9 cellular contexts compared by ENCODE assay signal in the genomic region with DNA sequence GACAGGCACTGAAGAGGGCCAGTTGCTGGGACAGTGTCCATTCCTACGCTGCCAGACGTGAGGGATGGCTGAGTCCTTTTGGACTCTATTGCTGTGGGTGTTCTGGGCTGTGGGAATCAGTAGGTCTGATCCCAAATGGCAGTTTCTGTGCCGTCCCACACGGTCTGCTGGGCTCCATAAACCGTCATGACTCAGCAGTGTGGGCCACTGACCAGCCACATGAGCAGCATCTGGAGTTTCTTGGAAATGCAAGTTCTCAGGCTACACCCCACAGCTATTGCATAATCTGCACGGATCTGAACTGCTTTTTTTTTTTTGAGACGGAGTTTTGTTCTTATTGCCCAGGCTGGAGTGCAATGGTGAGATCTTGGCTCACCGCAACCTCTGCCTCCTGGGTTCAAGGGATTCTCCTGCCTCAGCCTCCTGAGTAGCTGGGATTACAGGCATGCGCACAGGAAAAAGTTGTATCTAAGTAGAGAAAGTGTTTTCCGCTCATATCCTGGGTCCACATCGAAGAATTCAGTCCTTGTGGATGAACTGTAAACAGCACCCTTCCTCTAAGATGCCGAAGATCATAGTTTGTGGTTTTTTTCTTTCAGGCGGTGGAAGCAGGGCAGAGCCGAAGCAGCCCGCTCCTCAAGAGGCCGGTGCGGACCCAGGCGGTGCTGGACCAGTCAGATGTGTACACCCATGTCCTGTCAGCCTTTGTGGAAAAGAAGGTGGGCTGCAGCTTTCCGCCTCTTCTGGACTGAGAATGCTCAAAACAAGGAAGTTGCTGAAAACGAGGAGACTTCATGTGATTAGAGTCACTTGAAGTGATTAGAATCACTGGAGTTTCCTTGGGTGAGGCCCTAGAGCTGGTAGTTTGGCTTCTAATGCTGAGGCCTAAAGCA. TPM values are rescaled to one million over a fixed set of nuclear protein-coding genes. Genes with fewer than 3 reads are reported as not detected.
DNase-seq lines count a peak whose midpoint lies in the region; ATAC-seq, FAIRE-seq and TF ChIP-seq lines count a peak whose summit lies in the region.
"Had no signal": no experiment of that assay in that cellular context is flagged by ENCODE, and none has a peak within 500 bp of the region (broad histone marks: within the 10 kb centered on the region; RNA-seq: fewer than 3 reads in every experiment).

No MANE protein-coding gene starts in this region.

- peaks cover 91 to 98% (median 96%) of the 10 kb centered on the region in 3 donors for H3K36me3 ChIP-seq in tibial artery
- peaks cover 44 to 55% of the 10 kb centered on the region in 2 donors for H3K36me3 ChIP-seq in kidney (ENCODE audit: control insufficient read depth in 1 of 2, insufficient read depth in 2 of 2, low read length in 2 of 2)

- TF ChIP-seq CTCF in tibial artery (IDR thresholded peaks at IDR 0.05) (no peak), kidney (IDR thresholded peaks at IDR 0.05; ENCODE audit: borderline replicate concordance, extremely low read depth, insufficient read depth) (no peak)

- FAIRE-seq in kidney (lab: Jason Lieb, UNC) = no peak

- peaks cover 7 to 32% of the 10 kb centered on the region in 2 donors for H3K36me3 Mint-ChIP-seq in activated T-cell treated with anti-CD3 and anti-CD28 coated beads, Interleukin-2, amount 50 U/mL, for 72 hours (ENCODE audit: insufficient read depth in 2 of 2)
- H3K36me3 Mint-ChIP-seq in activated T-cell treated with anti-CD3 and anti-CD28 coated beads, Interleukin-2, amount 50 U/mL, for 4 hours (ENCODE audit: insufficient read depth) = peaks cover 37% of the 10 kb centered on the region
- peaks cover 61% of the 10 kb centered on the region for H3K36me3 Mint-ChIP-seq in activated naive CD8-positive, alpha-beta T cell treated with anti-CD3 and anti-CD28 coated beads, Interleukin-2, amount 50 U/mL, for 24 hours (ENCODE audit: low read depth)

- peak overlapping the region in 1 of 2 donors; percentile 24 for H3K27ac ChIP-seq in tibial artery
- no peak overlapping the region for H3K27ac ChIP-seq in kidney (ENCODE audit: low read depth in 2 of 2, low read length in 2 of 2)

- peaks cover 15% of the 10 kb centered on the region for H3K4me1 Mint-ChIP-seq in activated T-cell treated with anti-CD3 and anti-CD28 coated beads, Interleukin-2, amount 50 U/mL, for 72 hours (ENCODE audit: low read depth)
- peaks cover 10% of the 10 kb centered on the region for H3K4me1 Mint-ChIP-seq in activated T-cell treated with anti-CD3 and anti-CD28 coated beads, Interleukin-2, amount 50 U/mL, for 4 hours (ENCODE audit: low read depth)
- peaks cover 18% of the 10 kb centered on the region for H3K4me1 Mint-ChIP-seq in activated naive CD8-positive, alpha-beta T cell treated with anti-CD3 and anti-CD28 coated beads, Interleukin-2, amount 50 U/mL, for 24 hours

- H3K27me3 ChIP-seq in tibial artery = no peaks in the 10 kb centered on the region

- no peak for ATAC-seq in activated T-cell treated with anti-CD3 and anti-CD28 coated beads, Interleukin-2, amount 50 U/mL, for 72 hours (replicated peaks in 1 of 2)
- no peak for ATAC-seq in activated T-cell treated with anti-CD3 and anti-CD28 coated beads, Interleukin-2, amount 50 U/mL, for 4 hours
- ATAC-seq in activated naive CD8-positive, alpha-beta T cell treated with anti-CD3 and anti-CD28 coated beads, Interleukin-2, amount 50 U/mL, for 24 hours = no peak

- no peak for DNase-seq in activated T-cell treated with anti-CD3 and anti-CD28 coated beads, Interleukin-2, amount 50 U/mL, for 72 hours
- DNase-seq in activated T-cell treated with anti-CD3 and anti-CD28 coated beads, Interleukin-2, amount 50 U/mL, for 4 hours = no peak
- no peak for DNase-seq in activated naive CD8-positive, alpha-beta T cell treated with anti-CD3 and anti-CD28 coated beads, Interleukin-2, amount 50 U/mL, for 24 hours
- DNase-seq in iris pigment epithelial cell (ENCODE audit: low read depth) (peak; percentile 48), tibial artery (peak; percentile 53 to 73), NCI-H2107 (lab: John Stamatoyannopoulos, UW) (no peak), midbrain (lab: John Stamatoyannopoulos, UW) (no peak), kidney (no peak)
- DNase-seq: SIG-M5 had no signal

- H3K4me3 ChIP-seq in tibial artery = no peak overlapping the region
- H3K4me3 ChIP-seq in kidney (ENCODE audit: low read length in 2 of 2) = no peak overlapping the region

- no peaks in the 10 kb centered on the region for H3K4me1 ChIP-seq in tibial artery
- no peaks in the 10 kb centered on the region for H3K4me1 ChIP-seq in kidney (ENCODE audit: control insufficient read depth in 1 of 2, insufficient read depth in 1 of 2, low read depth in 1 of 2, low read length in 2 of 2)

- peak overlapping the region; percentile 71 for H3K27ac Mint-ChIP-seq in activated T-cell treated with anti-CD3 and anti-CD28 coated beads, Interleukin-2, amount 50 U/mL, for 72 hours
- peak overlapping the region; percentile 59 for H3K27ac Mint-ChIP-seq in activated naive CD8-positive, alpha-beta T cell treated with anti-CD3 and anti-CD28 coated beads, Interleukin-2, amount 50 U/mL, for 24 hours

- no peaks in the 10 kb centered on the region for H3K27me3 Mint-ChIP-seq in activated T-cell treated with anti-CD3 and anti-CD28 coated beads, Interleukin-2, amount 50 U/mL, for 72 hours (ENCODE audit: low read depth)
- H3K27me3 Mint-ChIP-seq in activated T-cell treated with anti-CD3 and anti-CD28 coated beads, Interleukin-2, amount 50 U/mL, for 4 hours (ENCODE audit: low read depth) = no peaks in the 10 kb centered on the region
- no peaks in the 10 kb centered on the region for H3K27me3 Mint-ChIP-seq in activated naive CD8-positive, alpha-beta T cell treated with anti-CD3 and anti-CD28 coated beads, Interleukin-2, amount 50 U/mL, for 24 hours

- H3K9me3 ChIP-seq in tibial artery = no peaks in the 10 kb centered on the region
- no peaks in the 10 kb centered on the region for H3K9me3 ChIP-seq in kidney (ENCODE audit: control insufficient read depth in 1 of 2, low read length in 2 of 2)

- intact Hi-C loops in tibial artery (cut with DNase I; ENCODE audit: low total_unique reads) = no loop called here
- intact Hi-C loops in kidney (cut with DNase I) = no loop called here

- H3K9ac ChIP-seq in kidney (ENCODE audit: low read length in 2 of 2) = no peak overlapping the region

- H3K4me3 Mint-ChIP-seq in activated T-cell treated with anti-CD3 and anti-CD28 coated beads, Interleukin-2, amount 50 U/mL, for 72 hours = no peak overlapping the region
- H3K4me3 Mint-ChIP-seq in activated T-cell treated with anti-CD3 and anti-CD28 coated beads, Interleukin-2, amount 50 U/mL, for 4 hours = no peak overlapping the region
- no peak overlapping the region for H3K4me3 Mint-ChIP-seq in activated naive CD8-positive, alpha-beta T cell treated with anti-CD3 and anti-CD28 coated beads, Interleukin-2, amount 50 U/mL, for 24 hours

- H3K9me3 Mint-ChIP-seq in activated T-cell treated with anti-CD3 and anti-CD28 coated beads, Interleukin-2, amount 50 U/mL, for 72 hours = no peaks in the 10 kb centered on the region
- no peaks in the 10 kb centered on the region for H3K9me3 Mint-ChIP-seq in activated T-cell treated with anti-CD3 and anti-CD28 coated beads, Interleukin-2, amount 50 U/mL, for 4 hours
- no peaks in the 10 kb centered on the region for H3K9me3 Mint-ChIP-seq in activated naive CD8-positive, alpha-beta T cell treated with anti-CD3 and anti-CD28 coated beads, Interleukin-2, amount 50 U/mL, for 24 hours

RNA-seq across cellular contexts. Expression of a gene that starts 25.5 kb away (rescaled TPM):
- 10 to 100 TPM; 46.8 to 52.3 TPM for total RNA-seq in activated T-cell treated with anti-CD3 and anti-CD28 coated beads, Interleukin-2, amount 50 U/mL, for 72 hours
- total RNA-seq in activated T-cell treated with anti-CD3 and anti-CD28 coated beads, Interleukin-2, amount 50 U/mL, for 4 hours = 10 to 100 TPM; 36.3 to 47.6 (median 41.9) TPM
- 25.9 TPM for total RNA-seq in kidney
- polyA plus RNA-seq in kidney (ENCODE audit: insufficient read depth, low read depth, low replicate concordance) = 40.4 TPM

RNA-seq across cellular contexts. Expression of a gene that starts 57.5 kb away (rescaled TPM):
- 10 to 100 TPM; 29.3 to 32.4 TPM for total RNA-seq in activated T-cell treated with anti-CD3 and anti-CD28 coated beads, Interleukin-2, amount 50 U/mL, for 72 hours
- 10 to 100 TPM; 15.9 to 25.4 (median 19.0) TPM for total RNA-seq in activated T-cell treated with anti-CD3 and anti-CD28 coated beads, Interleukin-2, amount 50 U/mL, for 4 hours
- 50.2 TPM for total RNA-seq in kidney
- 16.0 TPM for polyA plus RNA-seq in kidney (ENCODE audit: insufficient read depth, low read depth, low replicate concordance)

Comparison
In these comparisons a context has a peak if more than half of its experiments do, and no peak if none do; other contexts are left out.
1. DNase-seq: peak in iris pigment epithelial cell (single experiment) and tibial artery (2 of 2); none in activated T-cell treated with anti-CD3 and anti-CD28 coated beads, Interleukin-2, amount 50 U/mL, for 72 hours (0 of 2), activated T-cell treated with anti-CD3 and anti-CD28 coated beads, Interleukin-2, amount 50 U/mL, for 4 hours (single experiment), activated naive CD8-positive, alpha-beta T cell treated with anti-CD3 and anti-CD28 coated beads, Interleukin-2, amount 50 U/mL, for 24 hours (single experiment), NCI-H2107 (single experiment), midbrain (single experiment) and kidney (single experiment).